ENCODE assay signal across 11 cellular contexts in the genomic region with DNA sequence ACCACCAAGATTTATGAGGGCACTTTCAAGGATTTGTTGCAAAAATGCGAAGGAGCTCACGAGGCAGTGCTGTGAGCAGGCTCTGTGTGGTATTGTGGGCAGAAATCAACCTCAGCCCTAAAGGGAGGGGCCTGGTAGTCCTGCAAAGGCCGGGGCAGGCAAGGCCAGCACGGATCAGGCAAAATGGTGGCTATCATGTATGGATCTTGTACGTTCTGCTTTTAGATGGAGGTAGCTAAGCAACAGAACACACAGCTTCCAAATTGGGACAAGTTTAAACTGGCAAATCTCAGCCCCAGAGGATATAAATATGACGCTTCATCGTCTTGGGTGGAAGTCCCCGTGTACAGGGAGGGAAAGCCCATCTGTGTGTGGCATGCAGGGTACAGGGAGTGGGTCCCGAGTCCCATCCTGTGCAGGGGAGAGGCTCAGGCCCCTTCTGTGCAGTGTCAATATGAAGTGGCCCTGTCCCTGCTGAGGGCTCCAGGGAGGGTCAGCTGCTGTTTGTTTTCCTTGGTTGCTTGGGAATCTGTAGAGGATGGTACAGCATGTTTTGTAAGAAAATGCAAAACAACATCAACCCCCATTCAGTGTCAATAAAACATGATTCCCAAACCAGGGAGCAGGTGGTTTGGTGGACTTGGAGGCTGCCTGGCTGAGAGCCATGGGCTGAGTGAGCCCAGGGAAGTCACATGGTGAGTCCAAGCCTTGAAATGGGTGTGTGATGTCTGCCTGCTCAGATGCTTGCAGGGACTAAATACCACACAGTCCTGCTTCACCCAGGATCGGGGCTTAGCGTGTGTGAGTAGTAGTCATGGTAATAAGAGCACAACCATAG.
DNase-seq lines count a peak whose midpoint lies in the region; FAIRE-seq and TF ChIP-seq lines count a peak whose summit lies in the region.
"Had no signal": no experiment of that assay in that cellular context is flagged by ENCODE, and none has a peak within 500 bp of the region (broad histone marks: within the 10 kb centered on the region; RNA-seq: fewer than 3 reads in every experiment).

No MANE protein-coding gene starts in this region.

- H3K36me3 ChIP-seq in endodermal cell (ENCODE audit: control insufficient read depth, insufficient read depth, low read length): no peaks in the 10 kb centered on the region

- no peak overlapping the region for H3K4me3 Mint-ChIP-seq in endodermal cell
- H3K4me3 Mint-ChIP-seq: IgD-negative memory B cell had no signal

- H3K27me3 ChIP-seq in endodermal cell (ENCODE audit: control insufficient read depth, insufficient read depth, low read length, poor library complexity, severe bottlenecking): no peaks in the 10 kb centered on the region

- H3K9ac ChIP-seq in endodermal cell (ENCODE audit: extremely low read depth, low read length, poor library complexity, severe bottlenecking): no peak overlapping the region

- TF ChIP-seq POLR2A in GM12892 (IDR thresholded peaks at IDR 0.05; ENCODE audit: low read depth, low read length): no peak

- peaks cover 14% of the 10 kb centered on the region for H3K27me3 Mint-ChIP-seq in endodermal cell (ENCODE audit: insufficient read depth)
- H3K27me3 Mint-ChIP-seq: IgD-negative memory B cell had no signal

- H3K4me1 ChIP-seq in endodermal cell (ENCODE audit: control insufficient read depth, insufficient read depth, low read length): no peaks in the 10 kb centered on the region

- no peak for TF ChIP-seq CTCF in endodermal cell (conservative IDR thresholded peaks at IDR 0.05)

- no peaks in the 10 kb centered on the region for H3K36me3 Mint-ChIP-seq in endodermal cell (ENCODE audit: low read depth)

- H3K9me3 Mint-ChIP-seq in endodermal cell: no peaks in the 10 kb centered on the region

- DNase-seq in DMS53 treated with DMSO at 0.1 percent for 48 hours (lab: John Stamatoyannopoulos, UW; ENCODE audit: unreplicated experiment) (peak; percentile 89), NCI-H345 (lab: John Stamatoyannopoulos, UW) (peak; percentile 77), endodermal cell (peak; percentile 31), nucleus accumbens (lab: John Stamatoyannopoulos, UW) (peak in 33 of 56 donors; percentile 21 to 77 (median 40)), activated gamma-delta T cell (lab: John Stamatoyannopoulos, UW) (no peak), GM12892 (ENCODE audit: insufficient read length) (no peak), cortex of kidney (lab: John Stamatoyannopoulos, UW) (no peak)
- DNase-seq in NK-92 treated with Interleukin-12 subunit alpha and Interleukin-12 subunit beta, amount 100 ng/mL, for 24 hours (lab: John Stamatoyannopoulos, UW): no peak
- DNase-seq: mesendoderm; stimulated activated CD4-positive, alpha-beta T cell treated with anti-CD3 and anti-CD28 coated beads, Interleukin-2, amount 100 ng/mL, for 48 hours had no signal

- peaks cover 7% of the 10 kb centered on the region for H3K9me3 ChIP-seq in endodermal cell (ENCODE audit: control insufficient read depth, low read length)

- H3K4me1 Mint-ChIP-seq in endodermal cell: peaks cover 4% of the 10 kb centered on the region
- H3K4me1 Mint-ChIP-seq: IgD-negative memory B cell had no signal

- H3K27ac ChIP-seq in endodermal cell (ENCODE audit: low read depth, low read length): no peak overlapping the region

- no peak overlapping the region for H3K4me3 ChIP-seq in endodermal cell (ENCODE audit: low read length)

- FAIRE-seq in GM12892 (lab: Jason Lieb, UNC): no peak

- H3K27ac Mint-ChIP-seq in endodermal cell: no peak overlapping the region
- H3K27ac Mint-ChIP-seq: IgD-negative memory B cell had no signal

- WGBS in endodermal cell (ENCODE audit: insufficient coverage in 1 of 2, insufficient read length in 1 of 2), 2 experiments: 81 to 85% methylated on average over 11 of the region's 11 CpGs

Comparison
In these comparisons a context has a peak if more than half of its experiments do, and no peak if none do; other contexts are left out.
1. DNase-seq: peak in DMS53 treated with DMSO at 0.1 percent for 48 hours (single experiment), NCI-H345 (single experiment), endodermal cell (single experiment) and nucleus accumbens (33 of 56); none in activated gamma-delta T cell (single experiment), GM12892 (single experiment), NK-92 treated with Interleukin-12 subunit alpha and Interleukin-12 subunit beta, amount 100 ng/mL, for 24 hours (single experiment) and cortex of kidney (single experiment).